10 cellular contexts compared by ENCODE assay signal in genomic region chr1:198638894-198639319, GRCh38. TPM values are rescaled to one million over a fixed set of nuclear protein-coding genes. Genes with fewer than 3 reads are reported as not detected.
DNase-seq lines count a peak whose midpoint lies in the region; ATAC-seq and TF ChIP-seq lines count a peak whose summit lies in the region.
"Had no signal": no experiment of that assay in that cellular context is flagged by ENCODE, and none has a peak within 500 bp of the region (broad histone marks: within the 10 kb centered on the region; RNA-seq: fewer than 3 reads in every experiment).

A gene with protein sequence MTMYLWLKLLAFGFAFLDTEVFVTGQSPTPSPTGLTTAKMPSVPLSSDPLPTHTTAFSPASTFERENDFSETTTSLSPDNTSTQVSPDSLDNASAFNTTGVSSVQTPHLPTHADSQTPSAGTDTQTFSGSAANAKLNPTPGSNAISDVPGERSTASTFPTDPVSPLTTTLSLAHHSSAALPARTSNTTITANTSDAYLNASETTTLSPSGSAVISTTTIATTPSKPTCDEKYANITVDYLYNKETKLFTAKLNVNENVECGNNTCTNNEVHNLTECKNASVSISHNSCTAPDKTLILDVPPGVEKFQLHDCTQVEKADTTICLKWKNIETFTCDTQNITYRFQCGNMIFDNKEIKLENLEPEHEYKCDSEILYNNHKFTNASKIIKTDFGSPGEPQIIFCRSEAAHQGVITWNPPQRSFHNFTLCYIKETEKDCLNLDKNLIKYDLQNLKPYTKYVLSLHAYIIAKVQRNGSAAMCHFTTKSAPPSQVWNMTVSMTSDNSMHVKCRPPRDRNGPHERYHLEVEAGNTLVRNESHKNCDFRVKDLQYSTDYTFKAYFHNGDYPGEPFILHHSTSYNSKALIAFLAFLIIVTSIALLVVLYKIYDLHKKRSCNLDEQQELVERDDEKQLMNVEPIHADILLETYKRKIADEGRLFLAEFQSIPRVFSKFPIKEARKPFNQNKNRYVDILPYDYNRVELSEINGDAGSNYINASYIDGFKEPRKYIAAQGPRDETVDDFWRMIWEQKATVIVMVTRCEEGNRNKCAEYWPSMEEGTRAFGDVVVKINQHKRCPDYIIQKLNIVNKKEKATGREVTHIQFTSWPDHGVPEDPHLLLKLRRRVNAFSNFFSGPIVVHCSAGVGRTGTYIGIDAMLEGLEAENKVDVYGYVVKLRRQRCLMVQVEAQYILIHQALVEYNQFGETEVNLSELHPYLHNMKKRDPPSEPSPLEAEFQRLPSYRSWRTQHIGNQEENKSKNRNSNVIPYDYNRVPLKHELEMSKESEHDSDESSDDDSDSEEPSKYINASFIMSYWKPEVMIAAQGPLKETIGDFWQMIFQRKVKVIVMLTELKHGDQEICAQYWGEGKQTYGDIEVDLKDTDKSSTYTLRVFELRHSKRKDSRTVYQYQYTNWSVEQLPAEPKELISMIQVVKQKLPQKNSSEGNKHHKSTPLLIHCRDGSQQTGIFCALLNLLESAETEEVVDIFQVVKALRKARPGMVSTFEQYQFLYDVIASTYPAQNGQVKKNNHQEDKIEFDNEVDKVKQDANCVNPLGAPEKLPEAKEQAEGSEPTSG (N-terminal part only) (plus strand): TSS chr1:198639040. CDS start chr1:198639269, 229 bp downstream.

- no peaks in the 10 kb centered on the region for H3K27me3 ChIP-seq in left ventricle myocardium inferior (ENCODE audit: low read depth)
- no peaks in the 10 kb centered on the region for H3K27me3 ChIP-seq in aorta (ENCODE audit: control insufficient read depth in 1 of 2, insufficient read depth in 2 of 2, low read length in 1 of 2)

- ATAC-seq in activated CD4-positive, CD25-positive, alpha-beta regulatory T cell treated with anti-CD3 and anti-CD28 coated beads, Interleukin-2, amount 50 U/mL, for 24 hours: peak; percentile 45 to 50
- ATAC-seq in HG02938 (IDR thresholded peaks at IDR 0.05; ENCODE audit: unreplicated experiment) (peak; percentile 51), aorta (ENCODE audit: low FRiP score) (no peak)
- ATAC-seq: A549 had no signal

- intact Hi-C loops in left ventricle myocardium inferior (cut with micrococcal nuclease): no loop called here
- intact Hi-C loops in aorta (cut with DNase I): no loop called here

- H3K4me1 ChIP-seq in left ventricle myocardium inferior (no peaks in the 10 kb centered on the region), aorta (ENCODE audit: control insufficient read depth in 1 of 2, insufficient read depth in 2 of 2, low read length in 2 of 2) (no peaks in the 10 kb centered on the region)
- H3K4me1 ChIP-seq: A549 had no signal

- TF ChIP-seq POLR2A in Raji (IDR thresholded peaks at IDR 0.05; ENCODE audit: insufficient read depth, low read depth, low read length): peak; percentile 53; the same call in 1 of the 2 replicates

- H3K27ac ChIP-seq in left ventricle myocardium inferior (replicated peaks) (peak within 1 kb of the TSS; percentile 29), aorta (ENCODE audit: low read depth in 1 of 2, low read length in 2 of 2) (no peak within 1 kb of the TSS)
- H3K27ac ChIP-seq: A549, VCaP had no signal

- H3K36me3 ChIP-seq in left ventricle myocardium inferior (no peaks in the 10 kb centered on the region), aorta (ENCODE audit: control insufficient read depth in 1 of 2, insufficient read depth in 2 of 2, low read length in 1 of 2) (no peaks in the 10 kb centered on the region)

- H3K9me3 ChIP-seq in left ventricle myocardium inferior (replicated peaks) (no peaks in the 10 kb centered on the region), aorta (ENCODE audit: control insufficient read depth, low read length) (no peaks in the 10 kb centered on the region)
- H3K9me3 ChIP-seq: A549 had no signal

- WGBS in aorta, 2 donors: 23 to 25% methylated on average over 5 of the region's 5 CpGs

- H3K4me3 ChIP-seq in left ventricle myocardium inferior: peak within 1 kb of the TSS; percentile 32
- no peak within 1 kb of the TSS for H3K4me3 ChIP-seq in aorta (ENCODE audit: low read length in 2 of 2)
- H3K4me3 ChIP-seq: A549 had no signal

- no peak for TF ChIP-seq CTCF in left ventricle myocardium inferior (IDR thresholded peaks at IDR 0.05; ENCODE audit: borderline replicate concordance)

- no peak for DNase-seq in activated CD4-positive, CD25-positive, alpha-beta regulatory T cell treated with anti-CD3 and anti-CD28 coated beads, Interleukin-2, amount 50 U/mL, for 72 hours
- DNase-seq in left ventricle myocardium inferior (no peak), aorta (no peak), DMS53 treated with DMSO at 0.1 percent for 48 hours (lab: John Stamatoyannopoulos, UW; ENCODE audit: unreplicated experiment) (no peak), SK-N-DZ (ENCODE audit: low spot score) (no peak)

RNA-seq across cellular contexts. Expression of the gene that starts here (rescaled TPM):
- total RNA-seq in left ventricle myocardium inferior (7.5 TPM), aorta (10 to 100 TPM; 46.6 to 89.9 TPM)
- polyA plus RNA-seq in aorta: 10 to 100 TPM in 1 of 2 donors, 1 to 10 TPM in 1; 1.4 to 12.9 TPM
- polyA plus RNA-seq in SK-N-DZ (2014; cell fraction: cytosol; rRNA removed): not detected in 2 replicates
- polyA plus RNA-seq in SK-N-DZ (2014; cell fraction: nucleus; rRNA removed): 0.44 TPM in 1 of 2 replicates, not detected in the other
- polyA plus RNA-seq: A549 had no signal
